9 cellular contexts compared by ENCODE assay signal in the genomic region with DNA sequence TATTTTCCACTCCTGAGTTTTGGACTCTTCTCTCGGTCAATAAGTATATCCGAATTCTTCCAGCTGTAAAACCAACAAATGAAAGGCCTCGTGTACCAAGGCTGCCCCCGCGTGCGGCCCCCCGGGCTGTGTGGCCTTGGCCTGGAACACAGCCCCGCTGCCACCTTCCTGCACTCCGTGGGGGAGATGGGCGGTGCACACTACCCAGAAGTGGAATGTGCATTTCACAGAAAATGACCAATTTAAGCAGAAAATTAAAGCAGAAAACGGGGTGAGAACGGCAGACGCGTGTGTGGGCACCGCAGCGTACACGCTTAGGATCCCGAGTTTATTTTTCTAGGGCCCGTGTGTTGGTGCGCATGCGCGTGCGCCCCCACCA. TPM values are rescaled to one million over a fixed set of nuclear protein-coding genes. Genes with fewer than 3 reads are reported as not detected.
DNase-seq lines count a peak whose midpoint lies in the region; ATAC-seq and TF ChIP-seq lines count a peak whose summit lies in the region.
"Had no signal": no experiment of that assay in that cellular context is flagged by ENCODE, and none has a peak within 500 bp of the region (broad histone marks: within the 10 kb centered on the region; RNA-seq: fewer than 3 reads in every experiment).

No MANE protein-coding gene starts in this region.

- no peaks in the 10 kb centered on the region for H4K20me1 ChIP-seq in BLaER1 treated with 17β-estradiol and CSF1 and Interleukin-3, amounts not matched to agents 10 nM and 100 nM
- no peaks in the 10 kb centered on the region for H4K20me1 ChIP-seq in hepatocyte (ENCODE audit: insufficient read depth, poor library complexity, severe bottlenecking)

- H3K9me2 ChIP-seq in hepatocyte (replicated peaks; ENCODE audit: insufficient read depth), result no peaks in the 10 kb centered on the region

- POLR2A ChIA-PET in T-cell (lab: Charles Lee), result no interaction called here

- CTCF ChIA-PET in T-cell (lab: Charles Lee), result no interaction called here

- H3K27me3 ChIP-seq in BLaER1 treated with 17β-estradiol and CSF1 and Interleukin-3, amounts not matched to agents 10 nM and 100 nM, result no peaks in the 10 kb centered on the region
- H3K27me3 ChIP-seq in hepatocyte, result no peaks in the 10 kb centered on the region
- peaks cover 5% of the 10 kb centered on the region for H3K27me3 ChIP-seq in rectal smooth muscle tissue (ENCODE audit: control insufficient read depth, insufficient read depth, low read length)

- H3K27ac Mint-ChIP-seq in T-cell, result no peak overlapping the region

- H3K9me3 ChIP-seq in BLaER1 treated with 17β-estradiol and CSF1 and Interleukin-3, amounts not matched to agents 10 nM and 100 nM (replicated peaks in 1 of 11), result peaks cover 0 to 16% (median 3%) of the 10 kb centered on the region in 11 experiments; a peak in 13 of 22 replicates
- no peaks in the 10 kb centered on the region for H3K9me3 ChIP-seq in hepatocyte (ENCODE audit: low read depth)

- no peaks in the 10 kb centered on the region for H3K9me3 Mint-ChIP-seq in T-cell

- H3K79me2 ChIP-seq in hepatocyte, result no peaks in the 10 kb centered on the region

- peak overlapping the region in 1 of 11 experiments; percentile 20; a peak in 1 of 22 replicates for H3K27ac ChIP-seq in BLaER1 treated with 17β-estradiol and CSF1 and Interleukin-3, amounts not matched to agents 10 nM and 100 nM
- H3K27ac ChIP-seq in hepatocyte (peak overlapping the region; percentile 78), rectal smooth muscle tissue (ENCODE audit: low read depth, low read length) (peak overlapping the region; percentile 37)

- peak overlapping the region; percentile 55 for H2AFZ ChIP-seq in hepatocyte

- peaks cover 11 to 22% (median 12%) of the 10 kb centered on the region in 3 donors for H3K4me1 Mint-ChIP-seq in T-cell

- H3K27me3 Mint-ChIP-seq in T-cell, result peaks cover 24 to 37% of the 10 kb centered on the region in 2 donors

- H3K4me3 ChIP-seq in BLaER1 treated with 17β-estradiol and CSF1 and Interleukin-3, amounts not matched to agents 10 nM and 100 nM, result peak overlapping the region in 3 of 10 experiments; percentile 28 to 45 (median 31); a peak in 4 of 20 replicates
- H3K4me3 ChIP-seq in hepatocyte (peak overlapping the region; percentile 15), rectal smooth muscle tissue (ENCODE audit: low read length) (peak overlapping the region; percentile 66)

- 91% methylated on average over 23 of the region's 23 CpGs for WGBS in hepatocyte (ENCODE audit: low lambda C conversion rate, missing lambda C conversion rate)

- no peaks in the 10 kb centered on the region for H3K36me3 ChIP-seq in BLaER1 treated with 17β-estradiol and CSF1 and Interleukin-3, amounts not matched to agents 10 nM and 100 nM
- H3K36me3 ChIP-seq in hepatocyte (replicated peaks; ENCODE audit: insufficient read depth, low read depth) (no peaks in the 10 kb centered on the region), rectal smooth muscle tissue (ENCODE audit: control insufficient read depth, insufficient read depth, low read length) (no peaks in the 10 kb centered on the region)

- no peak overlapping the region for H3K9ac ChIP-seq in BLaER1 treated with 17β-estradiol and CSF1 and Interleukin-3, amounts not matched to agents 10 nM and 100 nM
- H3K9ac ChIP-seq in rectal smooth muscle tissue (ENCODE audit: low read length), result no peak overlapping the region

- no peak for TF ChIP-seq CTCF in hepatocyte (IDR thresholded peaks at IDR 0.05; ENCODE audit: poor library complexity)

- peak overlapping the region; percentile 43 to 82 (median 71) for H3K4me2 ChIP-seq in BLaER1 treated with 17β-estradiol and CSF1 and Interleukin-3, amounts not matched to agents 10 nM and 100 nM
- peak overlapping the region; percentile 79 for H3K4me2 ChIP-seq in hepatocyte

- H3K4me3 Mint-ChIP-seq in T-cell, result peak overlapping the region; percentile 29 to 87 (median 73)

- no peak for DNase-seq in T-cell
- DNase-seq in hepatocyte (ENCODE audit: low spot score), result no peak
- DNase-seq in activated CD4-positive, alpha-beta T cell treated with anti-CD3 and anti-CD28 coated beads, Interleukin-2, amount 50 U/mL, for 4 hours, result no peak
- DNase-seq: left cardiac atrium had no signal

- H3K36me3 Mint-ChIP-seq in T-cell, result no peaks in the 10 kb centered on the region

- no peak for ATAC-seq in T-cell (replicated peaks in 1 of 4)
- ATAC-seq in GM21423 (IDR thresholded peaks at IDR 0.05; ENCODE audit: unreplicated experiment), result no peak
- no peak for ATAC-seq in GM21367 (IDR thresholded peaks at IDR 0.05; ENCODE audit: unreplicated experiment)
- no peak for ATAC-seq in GM21723 (IDR thresholded peaks at IDR 0.05; ENCODE audit: unreplicated experiment)

- peaks cover 11 to 31% (median 27%) of the 10 kb centered on the region in 10 experiments for H3K4me1 ChIP-seq in BLaER1 treated with 17β-estradiol and CSF1 and Interleukin-3, amounts not matched to agents 10 nM and 100 nM
- H3K4me1 ChIP-seq in hepatocyte (ENCODE audit: insufficient read depth) (peaks cover 6% of the 10 kb centered on the region), rectal smooth muscle tissue (ENCODE audit: control insufficient read depth, insufficient read depth, low read length) (peaks cover 8% of the 10 kb centered on the region)

RNA-seq across cellular contexts. Expression of a gene that starts 34.4 kb away (rescaled TPM):
- total RNA-seq in T-cell (10 to 100 TPM; 22.0 to 31.8 (median 25.7) TPM), hepatocyte (19.8 and 29.2 TPM in 2 replicates)
- 18.2 and 22.7 TPM in 2 replicates for polyA plus RNA-seq in hepatocyte
